ENCODE assay signal across 25 cellular contexts in the genomic region with DNA sequence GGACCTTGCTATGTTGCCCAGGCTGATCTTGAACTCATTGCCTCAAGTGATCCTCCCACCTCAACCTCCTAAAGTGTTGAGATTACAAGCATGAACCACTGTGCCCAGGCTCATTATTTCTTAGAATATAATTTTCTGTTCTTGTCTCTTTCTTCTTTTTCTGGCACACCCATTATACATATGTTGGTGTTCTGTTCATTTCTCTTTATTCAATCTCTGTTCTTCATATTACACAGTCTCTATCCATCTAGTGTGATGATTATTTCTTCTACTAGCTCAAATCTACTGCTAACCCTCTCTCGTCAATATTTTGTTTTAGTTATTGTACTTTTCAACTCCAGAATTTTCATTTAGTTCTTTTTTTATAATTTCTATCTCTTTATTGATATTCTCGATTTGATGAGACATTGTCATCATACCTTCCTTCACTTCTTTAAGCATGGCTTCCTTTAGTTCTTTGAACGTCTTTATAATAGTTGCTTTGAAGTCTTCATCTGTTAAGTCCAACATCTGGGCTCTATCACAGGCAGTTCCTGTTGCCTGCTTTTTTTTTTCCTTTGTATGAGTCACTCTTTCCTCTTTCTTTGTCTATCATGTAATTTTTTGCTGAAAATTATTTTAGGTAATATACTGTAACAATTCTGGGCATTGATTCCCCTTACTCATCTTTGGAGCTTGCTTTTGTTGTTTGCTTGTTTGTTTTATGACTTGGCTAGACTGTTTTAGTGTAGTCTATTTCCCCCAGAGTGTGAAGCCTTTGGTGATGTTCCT.
"Had no signal": no experiment of that assay in that cellular context is flagged by ENCODE, and none has a peak within 500 bp of the region (broad histone marks: within the 10 kb centered on the region; RNA-seq: fewer than 3 reads in every experiment).

No MANE protein-coding gene starts in this region.

- H3K36me3 ChIP-seq: breast epithelium, esophagus muscularis mucosa, left lung, lower lobe of right lung, tibial nerve had no signal

- H3K27ac ChIP-seq: breast epithelium, esophagus muscularis mucosa, left lung, lower lobe of right lung, tibial nerve had no signal

- H3K4me3 Mint-ChIP-seq: activated CD4-positive, alpha-beta memory T cell treated with anti-CD3 and anti-CD28 coated beads for 36 hours; activated CD4-positive, alpha-beta T cell treated with anti-CD3 and anti-CD28 coated beads, Interleukin-2, amount 10 ng/mL, durations not matched to agents 24 days and 14 days; activated T-cell treated with anti-CD3 and anti-CD28 coated beads, Interleukin-2, amount 50 U/mL, for 4 hours; activated T-helper 17 cell treated with anti-CD3 and anti-CD28 coated beads, Interleukin-2, amount 50 U/mL, for 72 hours; effector memory CD8-positive, alpha-beta T cell; nephron had no signal

- DNase-seq: activated CD4-positive, alpha-beta memory T cell treated with anti-CD3 and anti-CD28 coated beads for 36 hours; activated CD4-positive, alpha-beta T cell treated with anti-CD3 and anti-CD28 coated beads, Interleukin-2, amount 10 ng/mL, durations not matched to agents 24 days and 14 days; activated CD4-positive, CD25-positive, alpha-beta regulatory T cell treated with anti-CD3 and anti-CD28 coated beads, Interleukin-2, amount 50 U/mL, for 72 hours; activated CD8-positive, alpha-beta memory T cell treated with anti-CD3 and anti-CD28 coated beads, Interleukin-2, amount 50 U/mL, for 48 hours; activated gamma-delta T cell treated with Interleukin-2 at 50 U/mL for 16 hours; activated naive CD4-positive, alpha-beta T cell treated with anti-CD3 and anti-CD28 coated beads, Interleukin-2, amount 50 U/mL, for 16 hours; activated T-cell treated with anti-CD3 and anti-CD28 coated beads, Interleukin-2, amount 50 U/mL, for 4 hours; amniotic stem cell; effector memory CD8-positive, alpha-beta T cell; foreskin melanocyte; left lung; lower lobe of right lung; mesendoderm; mucosa of descending colon; posterior cingulate gyrus; right cardiac atrium; stimulated activated naive CD4-positive, alpha-beta T cell treated with Interleukin-2 at 50 U/mL for 16 hours; T-helper 2 cell had no signal

- ATAC-seq: activated T-cell treated with anti-CD3 and anti-CD28 coated beads, Interleukin-2, amount 50 U/mL, for 4 hours; activated T-helper 17 cell treated with anti-CD3 and anti-CD28 coated beads, Interleukin-2, amount 50 U/mL, for 72 hours; effector memory CD8-positive, alpha-beta T cell; left lung; lower lobe of right lung; mucosa of descending colon; right cardiac atrium had no signal

- H3K27me3 ChIP-seq: breast epithelium, esophagus muscularis mucosa, left lung, tibial nerve had no signal

- H3K36me3 Mint-ChIP-seq: activated CD4-positive, alpha-beta memory T cell treated with anti-CD3 and anti-CD28 coated beads for 36 hours had no signal

- FAIRE-seq: colon, islet of Langerhans had no signal

- H3K4me1 Mint-ChIP-seq: activated CD4-positive, alpha-beta T cell treated with anti-CD3 and anti-CD28 coated beads, Interleukin-2, amount 10 ng/mL, durations not matched to agents 24 days and 14 days; activated T-helper 17 cell treated with anti-CD3 and anti-CD28 coated beads, Interleukin-2, amount 50 U/mL, for 72 hours had no signal

- H3K27ac Mint-ChIP-seq: activated CD4-positive, alpha-beta memory T cell treated with anti-CD3 and anti-CD28 coated beads for 36 hours; activated CD4-positive, alpha-beta T cell treated with anti-CD3 and anti-CD28 coated beads, Interleukin-2, amount 10 ng/mL, durations not matched to agents 24 days and 14 days; activated T-helper 17 cell treated with anti-CD3 and anti-CD28 coated beads, Interleukin-2, amount 50 U/mL, for 72 hours; effector memory CD8-positive, alpha-beta T cell; nephron had no signal

- H3K4me3 ChIP-seq: breast epithelium, esophagus muscularis mucosa, left lung, lower lobe of right lung, mucosa of descending colon, tibial nerve had no signal
